Comparison of ENCODE assay signal across 1 cellular context in genomic region chr12:113962733-113963132, GRCh38.
TF ChIP-seq lines count a peak whose summit lies in the region.

No MANE protein-coding gene starts in this region.

TF ChIP-seq in GM12878, 131 proteins besides CTCF, POLR2A, EP300 and RAD21:
- TF ChIP-seq SIN3A (IDR thresholded peaks at IDR 0.05; ENCODE audit: low read depth, low read length) (no peak), ZZZ3 (IDR thresholded peaks at IDR 0.05; ENCODE audit: control insufficient read depth, insufficient read length, low read depth) (no peak), TARDBP (IDR thresholded peaks at IDR 0.05; ENCODE audit: borderline replicate concordance) (no peak), SREBF1 (IDR thresholded peaks at IDR 0.05; ENCODE audit: low read length) (no peak), IKZF1 (conservative IDR thresholded peaks at IDR 0.05) (no peak), STAT3 (IDR thresholded peaks at IDR 0.05; ENCODE audit: low read depth, low read length) (no peak), IRF3 (IDR thresholded peaks at IDR 0.05) (no peak), ZBTB33 (IDR thresholded peaks at IDR 0.05) (no peak), ZNF217 (IDR thresholded peaks at IDR 0.05) (no peak), SRF (IDR thresholded peaks at IDR 0.05; ENCODE audit: low read depth in 2 of 2, low read length in 2 of 2) (no peak)
TF ChIP-seq in GM12878: peak in this region for 0.
